In genomic region chr4:75037253-75037652, GRCh38 we compare ENCODE assay signal across 27 cellular contexts.
A peak's percentile ranks its signal among the peaks of the same experiment; 100 is the strongest.
DNase-seq lines count a peak whose midpoint lies in the region; ATAC-seq and TF ChIP-seq lines count a peak whose summit lies in the region.
"Had no signal": no experiment of that assay in that cellular context is flagged by ENCODE, and none has a peak within 500 bp of the region (broad histone marks: within the 10 kb centered on the region; RNA-seq: fewer than 3 reads in every experiment).

No MANE protein-coding gene starts in this region.

- no peaks in the 10 kb centered on the region for H3K36me3 Mint-ChIP-seq in CD14-positive monocyte
- H3K36me3 Mint-ChIP-seq: activated naive CD8-positive, alpha-beta T cell; CD8-positive, alpha-beta memory T cell had no signal

- H3K27ac ChIP-seq in heart right ventricle: no peak overlapping the region
- H3K27ac ChIP-seq: 22Rv1, ascending aorta, epithelial cell of prostate, hepatocyte, neural progenitor cell had no signal

- H3K27me3 Mint-ChIP-seq in CD14-positive monocyte (ENCODE audit: low read depth in 3 of 3): peaks cover 0 to 1% (median 1%) of the 10 kb centered on the region in 3 donors

- no peaks in the 10 kb centered on the region for H3K36me3 ChIP-seq in heart right ventricle
- H3K36me3 ChIP-seq: left ventricle myocardium inferior, neural progenitor cell had no signal

- peaks cover 33% of the 10 kb centered on the region for H3K4me1 Mint-ChIP-seq in CD14-positive monocyte
- H3K4me1 Mint-ChIP-seq: CD8-positive, alpha-beta memory T cell had no signal

- H3K27me3 ChIP-seq in heart right ventricle: no peaks in the 10 kb centered on the region
- H3K27me3 ChIP-seq: ascending aorta, hepatocyte, neural progenitor cell had no signal

- 57 to 64% methylated on average over 1 of the region's 1 CpG for WGBS in heart right ventricle, 2 donors

- peak; percentile 4 for DNase-seq in DMS 273 (lab: John Stamatoyannopoulos, UW; ENCODE audit: unreplicated experiment)
- no peak for DNase-seq in DMS 273 treated with DMSO at 0.1 percent for 48 hours (lab: John Stamatoyannopoulos, UW)
- DNase-seq in NCI-H2171 (lab: John Stamatoyannopoulos, UW): peak; percentile 22
- no peak for DNase-seq in left colon
- no peak for DNase-seq in CD14-positive monocyte (ENCODE audit: low spot score)
- no peak for DNase-seq in NK-92 (lab: John Stamatoyannopoulos, UW; ENCODE audit: unreplicated experiment)
- DNase-seq in heart right ventricle: no peak
- DNase-seq: activated CD8-positive, alpha-beta memory T cell treated with anti-CD3 and anti-CD28 coated beads, Interleukin-2, amount 50 U/mL, for 48 hours; CD8-positive, alpha-beta memory T cell; central memory CD4-positive, alpha-beta T cell; foreskin fibroblast; GF-D8; GOT3; left ventricle myocardium inferior; MV-4-11; NCI-H1694; NCI-H446; posterior cingulate gyrus; SK-N-SH had no signal

- TF ChIP-seq CTCF in CD14-positive monocyte (IDR thresholded peaks at IDR 0.05): no peak
- TF ChIP-seq CTCF in heart right ventricle (IDR thresholded peaks at IDR 0.05): no peak

- peaks cover 0 to 19% (median 0%) of the 10 kb centered on the region in 9 donors for H3K4me1 ChIP-seq in heart right ventricle
- H3K4me1 ChIP-seq: ascending aorta, neural progenitor cell had no signal

- ATAC-seq in left colon (peak; percentile 72), HG03159 (IDR thresholded peaks at IDR 0.05; ENCODE audit: unreplicated experiment) (no peak), heart right ventricle (no peak)

- H3K9me3 ChIP-seq in heart right ventricle: no peaks in the 10 kb centered on the region
- H3K9me3 ChIP-seq: ascending aorta, left ventricle myocardium inferior, SK-N-SH had no signal

- peaks cover 2 to 13% (median 6%) of the 10 kb centered on the region in 7 donors for H3K9me3 Mint-ChIP-seq in CD14-positive monocyte
- H3K9me3 Mint-ChIP-seq: activated T-helper 2 cell treated with anti-CD3 and anti-CD28 coated beads, Interferon-gamma antibody, Interleukin-2, Interleukin-4, amounts not matched to agents 10 μg/mL and 5 μg/mL and 100 μg/mL, durations not matched to agents 14 hours and 24 hours and 36 hours; neural progenitor cell had no signal

- H3K27ac Mint-ChIP-seq in CD14-positive monocyte: no peak overlapping the region
- H3K27ac Mint-ChIP-seq: activated naive CD8-positive, alpha-beta T cell; activated T-helper 2 cell treated with anti-CD3 and anti-CD28 coated beads, Interferon-gamma antibody, Interleukin-2, Interleukin-4, amounts not matched to agents 10 μg/mL and 5 μg/mL and 100 μg/mL, durations not matched to agents 14 hours and 24 hours and 36 hours; CD8-positive, alpha-beta memory T cell; neural progenitor cell had no signal

- no peak overlapping the region for H3K4me3 ChIP-seq in heart right ventricle
- H3K4me3 ChIP-seq: ascending aorta, hepatocyte, left ventricle myocardium inferior, neural progenitor cell had no signal

- H3K4me3 Mint-ChIP-seq in CD14-positive monocyte: no peak overlapping the region
- H3K4me3 Mint-ChIP-seq: activated naive CD8-positive, alpha-beta T cell; neural progenitor cell had no signal

- intact Hi-C loops in left colon (cut with DNase I, micrococcal nuclease): no loop called here
- intact Hi-C loops in CD14-positive monocyte (cut with micrococcal nuclease): no loop called here
- intact Hi-C loops in heart right ventricle (cut with DNase I): no loop called here

Comparison
In these comparisons a context has a peak if more than half of its experiments do, and no peak if none do; other contexts are left out.
1. DNase-seq: peak in DMS 273 (single experiment) and NCI-H2171 (single experiment); none in DMS 273 treated with DMSO at 0.1 percent for 48 hours (single experiment), left colon (0 of 2), CD14-positive monocyte (single experiment), NK-92 (single experiment) and heart right ventricle (0 of 2).